In genomic region chr15:92970656-92971055, GRCh38 we compare ENCODE assay signal across 28 cellular contexts.
DNase-seq lines count a peak whose midpoint lies in the region; ATAC-seq, FAIRE-seq and TF ChIP-seq lines count a peak whose summit lies in the region.
"Had no signal": no experiment of that assay in that cellular context is flagged by ENCODE, and none has a peak within 500 bp of the region (broad histone marks: within the 10 kb centered on the region; RNA-seq: fewer than 3 reads in every experiment).

No MANE protein-coding gene starts in this region.

- H3K27ac Mint-ChIP-seq in activated CD8-positive, alpha-beta T cell treated with anti-CD3 and anti-CD28 coated beads for 36 hours, result peak overlapping the region; percentile 6
- H3K27ac Mint-ChIP-seq in activated CD8-positive, alpha-beta T cell treated with anti-CD3 and anti-CD28 coated beads, Interleukin-2, amount 10 ng/mL, durations not matched to agents 7 days and 5 days, result no peak overlapping the region
- peak overlapping the region; percentile 10 for H3K27ac Mint-ChIP-seq in CD8-positive, alpha-beta T cell
- peak overlapping the region in 5 of 9 donors; percentile 6 to 67 (median 35) for H3K27ac Mint-ChIP-seq in naive thymus-derived CD4-positive, alpha-beta T cell
- H3K27ac Mint-ChIP-seq: activated CD4-positive, alpha-beta T cell treated with anti-CD3 and anti-CD28 coated beads, Interleukin-2, amount 10 ng/mL, durations not matched to agents 7 days and 5 days; neural progenitor cell; progenitor cell of endocrine pancreas had no signal

- CTCF ChIA-PET in activated CD8-positive, alpha-beta T cell treated with anti-CD3 and anti-CD28 coated beads for 36 hours (lab: Charles Lee), result interaction anchor here (1.2 to 1.7 kb wide), 3 partner anchors 14 to 60 kb away, joined by 3 to 5 read pairs (median 4); no protein-coding TSS in a partner anchor
- CTCF ChIA-PET in activated CD8-positive, alpha-beta T cell treated with anti-CD3 and anti-CD28 coated beads, Interleukin-2, amount 10 ng/mL, durations not matched to agents 7 days and 5 days (lab: Charles Lee), result interaction anchor here (1.0 kb wide), 1 partner anchor 174 kb away, joined by 3 read pairs; no protein-coding TSS in a partner anchor
- CTCF ChIA-PET in CD8-positive, alpha-beta T cell (lab: Charles Lee), result interaction anchor here (0.6 to 1.2 kb wide), 2 partner anchors 168 to 173 kb away, joined by 4 to 5 read pairs; no protein-coding TSS in a partner anchor
- CTCF ChIA-PET in naive thymus-derived CD4-positive, alpha-beta T cell (lab: Charles Lee), result no interaction called here

- no peaks in the 10 kb centered on the region for H3K27me3 Mint-ChIP-seq in activated CD8-positive, alpha-beta T cell treated with anti-CD3 and anti-CD28 coated beads for 36 hours
- H3K27me3 Mint-ChIP-seq in activated CD8-positive, alpha-beta T cell treated with anti-CD3 and anti-CD28 coated beads, Interleukin-2, amount 10 ng/mL, durations not matched to agents 7 days and 5 days (ENCODE audit: low read depth), result no peaks in the 10 kb centered on the region
- H3K27me3 Mint-ChIP-seq in CD8-positive, alpha-beta T cell (ENCODE audit: low read depth), result no peaks in the 10 kb centered on the region
- H3K27me3 Mint-ChIP-seq in naive thymus-derived CD4-positive, alpha-beta T cell, result no peaks in the 10 kb centered on the region
- H3K27me3 Mint-ChIP-seq: activated CD4-positive, alpha-beta T cell treated with anti-CD3 and anti-CD28 coated beads, Interleukin-2, amount 10 ng/mL, durations not matched to agents 7 days and 5 days; progenitor cell of endocrine pancreas had no signal

- peaks cover 58% of the 10 kb centered on the region for H3K36me3 ChIP-seq in CD8-positive, alpha-beta T cell (ENCODE audit: insufficient read depth, low read length)
- H3K36me3 ChIP-seq in naive thymus-derived CD4-positive, alpha-beta T cell (ENCODE audit: control insufficient read depth in 2 of 3, insufficient read depth in 3 of 3, low read length in 3 of 3), result peaks cover 10 to 88% (median 47%) of the 10 kb centered on the region in 3 experiments

- H3K9me3 ChIP-seq in CD8-positive, alpha-beta T cell (ENCODE audit: low read length), result no peaks in the 10 kb centered on the region
- no peaks in the 10 kb centered on the region for H3K9me3 ChIP-seq in naive thymus-derived CD4-positive, alpha-beta T cell (ENCODE audit: control insufficient read depth in 2 of 3, low read length in 3 of 3)
- H3K9me3 ChIP-seq: BE2C, breast epithelium, HAP-1, SJSA1 had no signal

- peaks cover 4% of the 10 kb centered on the region for H3K4me1 ChIP-seq in CD8-positive, alpha-beta T cell (ENCODE audit: insufficient read depth, low read length)
- no peaks in the 10 kb centered on the region for H3K4me1 ChIP-seq in naive thymus-derived CD4-positive, alpha-beta T cell (ENCODE audit: control insufficient read depth in 2 of 2, insufficient read depth in 2 of 2, low read length in 2 of 2)
- H3K4me1 ChIP-seq: BE2C, breast epithelium, HAP-1, neural progenitor cell, SJSA1 had no signal

- no peak overlapping the region for H3K4me3 Mint-ChIP-seq in activated CD8-positive, alpha-beta T cell treated with anti-CD3 and anti-CD28 coated beads for 36 hours
- no peak overlapping the region for H3K4me3 Mint-ChIP-seq in activated CD8-positive, alpha-beta T cell treated with anti-CD3 and anti-CD28 coated beads, Interleukin-2, amount 10 ng/mL, durations not matched to agents 7 days and 5 days
- H3K4me3 Mint-ChIP-seq in CD8-positive, alpha-beta T cell, result no peak overlapping the region
- H3K4me3 Mint-ChIP-seq in naive thymus-derived CD4-positive, alpha-beta T cell, result no peak overlapping the region
- H3K4me3 Mint-ChIP-seq: activated CD4-positive, alpha-beta T cell treated with anti-CD3 and anti-CD28 coated beads, Interleukin-2, amount 10 ng/mL, durations not matched to agents 7 days and 5 days; neural progenitor cell had no signal

- POLR2A ChIA-PET in activated CD8-positive, alpha-beta T cell treated with anti-CD3 and anti-CD28 coated beads for 36 hours (lab: Charles Lee), result interaction anchor here (1.0 kb wide), 1 partner anchor 15 kb away, joined by 3 read pairs; no protein-coding TSS in a partner anchor
- POLR2A ChIA-PET in activated CD8-positive, alpha-beta T cell treated with anti-CD3 and anti-CD28 coated beads, Interleukin-2, amount 10 ng/mL, durations not matched to agents 7 days and 5 days (lab: Charles Lee), result no interaction called here
- POLR2A ChIA-PET in CD8-positive, alpha-beta T cell (lab: Charles Lee), result no interaction called here
- POLR2A ChIA-PET in naive thymus-derived CD4-positive, alpha-beta T cell (lab: Charles Lee), result no interaction called here

- TF ChIP-seq CTCF in activated CD8-positive, alpha-beta T cell treated with anti-CD3 and anti-CD28 coated beads for 36 hours (IDR thresholded peaks at IDR 0.05), result no peak
- TF ChIP-seq CTCF in CD8-positive, alpha-beta T cell (IDR thresholded peaks at IDR 0.05), result no peak

- DNase-seq in activated CD8-positive, alpha-beta T cell treated with anti-CD3 and anti-CD28 coated beads for 36 hours, result no peak
- DNase-seq in activated CD8-positive, alpha-beta T cell treated with anti-CD3 and anti-CD28 coated beads, Interleukin-2, amount 10 ng/mL, durations not matched to agents 7 days and 5 days, result no peak
- no peak for DNase-seq in CD8-positive, alpha-beta T cell
- DNase-seq in amniotic epithelial cell (ENCODE audit: low read depth) (peak; percentile 68), HuH-7.5 (ENCODE audit: low spot score) (no peak), HTR-8/SVneo (ENCODE audit: insufficient read length, low spot score) (no peak), OCI-M2 (lab: John Stamatoyannopoulos, UW; ENCODE audit: unreplicated experiment) (no peak)
- no peak for DNase-seq in naive thymus-derived CD4-positive, alpha-beta T cell
- DNase-seq: activated CD4-positive, alpha-beta T cell treated with anti-CD3 and anti-CD28 coated beads, Interleukin-2, amount 10 ng/mL, durations not matched to agents 7 days and 5 days; activated effector memory CD4-positive, alpha-beta T cell treated with Interleukin-2 at 50 U/mL for 16 hours; amygdala; BE2C; cortex of kidney; DND-41; glutamatergic neuron; kidney; NCI-H1092; NCI-H1930; NCI-H526 treated with DMSO at 0.1 percent for 48 hours had no signal

- peaks cover 61% of the 10 kb centered on the region for H3K36me3 Mint-ChIP-seq in activated CD8-positive, alpha-beta T cell treated with anti-CD3 and anti-CD28 coated beads for 36 hours (ENCODE audit: low read depth)
- peaks cover 71% of the 10 kb centered on the region for H3K36me3 Mint-ChIP-seq in activated CD8-positive, alpha-beta T cell treated with anti-CD3 and anti-CD28 coated beads, Interleukin-2, amount 10 ng/mL, durations not matched to agents 7 days and 5 days (ENCODE audit: low read depth)
- peaks cover 82% of the 10 kb centered on the region for H3K36me3 Mint-ChIP-seq in CD8-positive, alpha-beta T cell
- H3K36me3 Mint-ChIP-seq in naive thymus-derived CD4-positive, alpha-beta T cell, result peaks cover 28 to 75% (median 45%) of the 10 kb centered on the region in 5 donors

- no peaks in the 10 kb centered on the region for H3K9me3 Mint-ChIP-seq in activated CD8-positive, alpha-beta T cell treated with anti-CD3 and anti-CD28 coated beads for 36 hours
- H3K9me3 Mint-ChIP-seq in activated CD8-positive, alpha-beta T cell treated with anti-CD3 and anti-CD28 coated beads, Interleukin-2, amount 10 ng/mL, durations not matched to agents 7 days and 5 days (ENCODE audit: insufficient read depth), result no peaks in the 10 kb centered on the region
- no peaks in the 10 kb centered on the region for H3K9me3 Mint-ChIP-seq in CD8-positive, alpha-beta T cell
- no peaks in the 10 kb centered on the region for H3K9me3 Mint-ChIP-seq in naive thymus-derived CD4-positive, alpha-beta T cell
- H3K9me3 Mint-ChIP-seq: activated CD4-positive, alpha-beta T cell treated with anti-CD3 and anti-CD28 coated beads, Interleukin-2, amount 10 ng/mL, durations not matched to agents 7 days and 5 days; neural progenitor cell had no signal

- H3K4me1 Mint-ChIP-seq in activated CD8-positive, alpha-beta T cell treated with anti-CD3 and anti-CD28 coated beads for 36 hours (ENCODE audit: low read depth), result peaks cover 31% of the 10 kb centered on the region
- H3K4me1 Mint-ChIP-seq in activated CD8-positive, alpha-beta T cell treated with anti-CD3 and anti-CD28 coated beads, Interleukin-2, amount 10 ng/mL, durations not matched to agents 7 days and 5 days (ENCODE audit: low read depth), result no peaks in the 10 kb centered on the region
- H3K4me1 Mint-ChIP-seq in CD8-positive, alpha-beta T cell (ENCODE audit: low read depth), result peaks cover 46% of the 10 kb centered on the region
- H3K4me1 Mint-ChIP-seq in naive thymus-derived CD4-positive, alpha-beta T cell, result peaks cover 21 to 67% (median 45%) of the 10 kb centered on the region in 7 donors
- H3K4me1 Mint-ChIP-seq: neural progenitor cell had no signal

- no peak for FAIRE-seq in HTR-8/SVneo (lab: Jason Lieb, UNC)
- FAIRE-seq: A204.1, endometrium, GM12892, HepG2, kidney had no signal

- no peak for ATAC-seq in activated CD8-positive, alpha-beta T cell treated with anti-CD3 and anti-CD28 coated beads for 36 hours
- ATAC-seq in activated CD8-positive, alpha-beta T cell treated with anti-CD3 and anti-CD28 coated beads, Interleukin-2, amount 10 ng/mL, durations not matched to agents 7 days and 5 days, result no peak
- ATAC-seq in CD8-positive, alpha-beta T cell, result no peak
- no peak for ATAC-seq in naive thymus-derived CD4-positive, alpha-beta T cell
- ATAC-seq: HepG2 had no signal

- H3K27me3 ChIP-seq in CD8-positive, alpha-beta T cell (ENCODE audit: insufficient read depth, low read length), result no peaks in the 10 kb centered on the region
- H3K27me3 ChIP-seq in naive thymus-derived CD4-positive, alpha-beta T cell (ENCODE audit: control insufficient read depth in 2 of 2, insufficient read depth in 2 of 2, low read length in 2 of 2), result no peaks in the 10 kb centered on the region
- H3K27me3 ChIP-seq: BE2C, breast epithelium, neural progenitor cell, SJSA1 had no signal

- intact Hi-C loops in activated CD8-positive, alpha-beta T cell treated with anti-CD3 and anti-CD28 coated beads for 36 hours (cut with micrococcal nuclease), result no loop called here
- intact Hi-C loops in CD8-positive, alpha-beta T cell (cut with DNase I, micrococcal nuclease), result loop anchor here (5.0 kb wide), 2 partner anchors 33 to 173 kb away; no protein-coding TSS in a partner anchor
- intact Hi-C loops in naive thymus-derived CD4-positive, alpha-beta T cell (cut with micrococcal nuclease), result no loop called here

- H3K4me3 ChIP-seq in CD8-positive, alpha-beta T cell (ENCODE audit: low read depth, low read length), result no peak overlapping the region
- no peak overlapping the region for H3K4me3 ChIP-seq in naive thymus-derived CD4-positive, alpha-beta T cell (ENCODE audit: low read length)
- H3K4me3 ChIP-seq: breast epithelium, HAP-1, neural progenitor cell, SJSA1 had no signal

- H3K27ac ChIP-seq in CD8-positive, alpha-beta T cell (ENCODE audit: low read depth, low read length), result no peak overlapping the region
- no peak overlapping the region for H3K27ac ChIP-seq in naive thymus-derived CD4-positive, alpha-beta T cell (ENCODE audit: low read depth, low read length)
- H3K27ac ChIP-seq: breast epithelium, neural progenitor cell, SJSA1 had no signal

Comparison
In these comparisons a context has a peak if more than half of its experiments do, and no peak if none do; other contexts are left out.
1. intact Hi-C loops: an anchor here in CD8-positive, alpha-beta T cell (5.0 kb wide); none called in activated CD8-positive, alpha-beta T cell treated with anti-CD3 and anti-CD28 coated beads for 36 hours and naive thymus-derived CD4-positive, alpha-beta T cell.